17 cellular contexts compared by ENCODE assay signal in genomic region chr18:76895498-76895897, GRCh38.
A peak's percentile ranks its signal among the peaks of the same experiment; 100 is the strongest.
DNase-seq lines count a peak whose midpoint lies in the region; ATAC-seq and TF ChIP-seq lines count a peak whose summit lies in the region.
"Had no signal": no experiment of that assay in that cellular context is flagged by ENCODE, and none has a peak within 500 bp of the region (broad histone marks: within the 10 kb centered on the region; RNA-seq: fewer than 3 reads in every experiment).

No MANE protein-coding gene starts in this region.

- no peaks in the 10 kb centered on the region for H3K4me1 ChIP-seq in Panc1 (ENCODE audit: control insufficient read depth, insufficient read depth, low read length)
- no peaks in the 10 kb centered on the region for H3K4me1 ChIP-seq in endodermal cell (ENCODE audit: control insufficient read depth, insufficient read depth, low read length)
- no peaks in the 10 kb centered on the region for H3K4me1 ChIP-seq in upper lobe of left lung
- H3K4me1 ChIP-seq in adrenal gland (replicated peaks in 1 of 2) = no peaks in the 10 kb centered on the region
- H3K4me1 ChIP-seq: BLaER1 treated with 17β-estradiol and CSF1 and Interleukin-3, amounts not matched to agents 10 nM and 100 nM had no signal

- H3K36me3 Mint-ChIP-seq in endodermal cell (ENCODE audit: low read depth) = peaks cover 85% of the 10 kb centered on the region

- intact Hi-C loops in Right ventricle myocardium inferior (cut with DNase I) (no loop called here), Right ventricle myocardium superior (cut with DNase I) (no loop called here), Panc1 (cut with micrococcal nuclease; ENCODE audit: unreplicated experiment) (no loop called here), adrenal gland (cut with DNase I) (no loop called here)

- POLR2A ChIA-PET in Panc1 (lab: Charles Lee) = no interaction called here

- H3K27ac Mint-ChIP-seq in endodermal cell = no peak overlapping the region
- H3K27ac Mint-ChIP-seq: B cell; CD8-positive, alpha-beta T cell; GM23338; IgD-negative memory B cell had no signal

- peaks cover 22% of the 10 kb centered on the region for H3K9me3 Mint-ChIP-seq in endodermal cell
- H3K9me3 Mint-ChIP-seq: CD8-positive, alpha-beta T cell; GM23338; IgD-negative memory B cell had no signal

- H3K27me3 Mint-ChIP-seq in endodermal cell (ENCODE audit: insufficient read depth) = no peaks in the 10 kb centered on the region
- H3K27me3 Mint-ChIP-seq: B cell, IgD-negative memory B cell had no signal

- H3K9ac ChIP-seq in endodermal cell (ENCODE audit: extremely low read depth, low read length, poor library complexity, severe bottlenecking) = no peak overlapping the region
- H3K9ac ChIP-seq: BLaER1 treated with 17β-estradiol and CSF1 and Interleukin-3, amounts not matched to agents 10 nM and 100 nM had no signal

- CTCF ChIA-PET in Panc1 (lab: Charles Lee) = no interaction called here

- no peak for TF ChIP-seq EP300 in upper lobe of left lung (IDR thresholded peaks at IDR 0.05)

- BruUV-seq in Panc1 (replicated peaks; lab: Mats Ljungman, UMichigan) = no TSS peak

- H3K27me3 ChIP-seq in Panc1 (ENCODE audit: control insufficient read depth, insufficient read depth, low read length) = no peaks in the 10 kb centered on the region
- H3K27me3 ChIP-seq in endodermal cell (ENCODE audit: control insufficient read depth, insufficient read depth, low read length, poor library complexity, severe bottlenecking) = no peaks in the 10 kb centered on the region
- no peaks in the 10 kb centered on the region for H3K27me3 ChIP-seq in upper lobe of left lung
- H3K27me3 ChIP-seq in adrenal gland = no peaks in the 10 kb centered on the region
- H3K27me3 ChIP-seq: BLaER1 treated with 17β-estradiol and CSF1 and Interleukin-3, amounts not matched to agents 10 nM and 100 nM had no signal

- TF ChIP-seq CTCF in Panc1 (IDR thresholded peaks at IDR 0.05) = no peak
- no peak for TF ChIP-seq CTCF in endodermal cell (conservative IDR thresholded peaks at IDR 0.05)
- TF ChIP-seq CTCF in upper lobe of left lung (IDR thresholded peaks at IDR 0.05) = no peak
- no peak for TF ChIP-seq CTCF in adrenal gland (IDR thresholded peaks at IDR 0.05)

- peaks cover 14% of the 10 kb centered on the region; the same call in 1 of the 2 replicates for H3K36me3 ChIP-seq in Panc1 (ENCODE audit: control insufficient read depth, insufficient read depth, low read length)
- peaks cover 74% of the 10 kb centered on the region for H3K36me3 ChIP-seq in endodermal cell (ENCODE audit: control insufficient read depth, insufficient read depth, low read length)
- peaks cover 27 to 57% (median 50%) of the 10 kb centered on the region in 4 donors for H3K36me3 ChIP-seq in upper lobe of left lung
- H3K36me3 ChIP-seq in adrenal gland (replicated peaks in 1 of 2) = peaks cover 0 to 44% of the 10 kb centered on the region in 2 donors

- in situ Hi-C loops in Panc1 (cut with HindIII; ENCODE audit: low pct_unique_long_range_greater_than_20kb, low sequenced_read_pairs) = no loop called here

- H3K9me3 ChIP-seq in Panc1 (ENCODE audit: control insufficient read depth, insufficient read depth, low read depth, low read length) (no peaks in the 10 kb centered on the region), endodermal cell (ENCODE audit: control insufficient read depth, low read length) (peaks cover 29% of the 10 kb centered on the region), upper lobe of left lung (no peaks in the 10 kb centered on the region), adrenal gland (replicated peaks in 1 of 3) (no peaks in the 10 kb centered on the region)

- no peak for DNase-seq in Right ventricle myocardium inferior (ENCODE audit: missing footprints)
- no peak for DNase-seq in Right ventricle myocardium superior
- no peak for DNase-seq in Panc1 (ENCODE audit: low read depth, low spot score)
- DNase-seq in endodermal cell = no peak
- no peak for DNase-seq in upper lobe of left lung
- DNase-seq in SHP77 (lab: John Stamatoyannopoulos, UW) = no peak
- DNase-seq in stimulated activated CD4-positive, alpha-beta T cell treated with anti-CD3 and anti-CD28 coated beads, Interleukin-4, amount 100 ng/mL, for 24 hours = no peak
- DNase-seq in adrenal gland = no peak
- DNase-seq: Calu3; CD8-positive, alpha-beta T cell; DMS 273 treated with DMSO at 0.1 percent for 48 hours; HCEC 1CT had no signal

- H3K4me3 ChIP-seq in Panc1 (ENCODE audit: low read depth in 2 of 2, low read length in 2 of 2) (no peak overlapping the region), endodermal cell (ENCODE audit: low read length) (peak overlapping the region; percentile 22), upper lobe of left lung (no peak overlapping the region), adrenal gland (no peak overlapping the region)
- H3K4me3 ChIP-seq: BLaER1 treated with 17β-estradiol and CSF1 and Interleukin-3, amounts not matched to agents 10 nM and 100 nM; GM23338 had no signal

- H3K27ac ChIP-seq in Panc1 (ENCODE audit: low read length) (no peak overlapping the region), endodermal cell (ENCODE audit: low read depth, low read length) (peak overlapping the region; percentile 88), upper lobe of left lung (no peak overlapping the region), adrenal gland (no peak overlapping the region)
- H3K27ac ChIP-seq: BLaER1 treated with 17β-estradiol and CSF1 and Interleukin-3, amounts not matched to agents 10 nM and 100 nM; HL-60 had no signal

- ATAC-seq in Right ventricle myocardium inferior (peak; percentile 9), Right ventricle myocardium superior (ENCODE audit: poor library complexity) (no peak), Panc1 (0 out of 2 replicates have a peak, but pooled peaks have one; percentile 17), upper lobe of left lung (ENCODE audit: low FRiP score in 2 of 2) (peak; percentile 15 to 24)
- ATAC-seq: CD8-positive, alpha-beta T cell; GM23338 had no signal

- no peaks in the 10 kb centered on the region for H3K4me1 Mint-ChIP-seq in endodermal cell
- H3K4me1 Mint-ChIP-seq: B cell, GM23338 had no signal

- TF ChIP-seq POLR2A in upper lobe of left lung (IDR thresholded peaks at IDR 0.05) (no peak), adrenal gland (IDR thresholded peaks at IDR 0.05) (no peak)

- WGBS in endodermal cell (ENCODE audit: insufficient coverage in 1 of 2, insufficient read length in 1 of 2), 2 experiments = 94 to 100% methylated on average over 3 of the region's 3 CpGs
- 98 to 100% methylated on average over 1 to 3 of the region's 3 CpGs for WGBS in upper lobe of left lung, 2 donors
- 98 to 100% (median 99%) methylated on average over 2 to 3 of the region's 3 CpGs; no CpG with 5 or more reads in 1 of the 4 donors for WGBS in adrenal gland, 4 donors

- no peak overlapping the region for H3K4me3 Mint-ChIP-seq in endodermal cell
- H3K4me3 Mint-ChIP-seq: B cell; CD8-positive, alpha-beta T cell; GM23338; IgD-negative memory B cell had no signal
